In the genomic region with DNA sequence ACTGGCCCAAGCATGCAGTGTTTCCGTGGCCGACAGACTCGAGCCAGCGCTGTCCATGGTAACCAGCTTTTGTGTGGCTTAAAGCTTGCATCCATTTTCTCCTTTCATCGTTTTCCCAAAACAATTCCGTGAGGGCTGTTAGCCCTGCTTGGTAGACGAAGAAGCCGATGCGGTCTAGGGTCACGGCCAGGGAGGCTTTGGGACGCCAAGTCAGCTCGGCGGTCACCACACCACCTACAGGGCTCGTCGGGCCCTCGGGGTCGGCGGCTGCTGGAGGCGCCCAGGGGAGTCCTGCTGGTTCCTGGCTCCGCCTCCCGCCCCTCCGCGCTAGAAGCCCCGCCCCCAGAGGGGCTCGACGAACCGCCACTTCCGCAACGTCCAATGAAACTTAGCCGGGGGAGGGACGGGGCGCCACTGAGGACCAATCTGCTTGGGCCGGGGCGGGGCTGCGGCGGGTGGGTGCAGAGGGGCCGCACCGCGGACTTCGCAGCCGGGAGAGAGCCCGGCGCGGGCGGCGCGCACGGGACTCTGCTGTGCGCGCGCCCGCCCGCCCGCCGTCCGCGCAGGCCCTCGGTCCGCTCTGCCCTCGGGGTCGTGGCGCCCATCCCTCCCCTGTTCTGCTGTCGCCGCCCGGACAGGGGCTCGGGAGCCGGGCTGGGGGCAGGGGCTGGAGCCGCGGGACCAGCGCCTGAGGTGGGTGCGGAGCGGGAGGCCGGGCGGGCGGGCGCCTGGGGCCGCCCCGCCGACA, we compare ENCODE assay signal across 8 cellular contexts. TPM values are rescaled to one million over a fixed set of nuclear protein-coding genes. Genes with fewer than 3 reads are reported as not detected.
DNase-seq lines count a peak whose midpoint lies in the region; ATAC-seq, FAIRE-seq and TF ChIP-seq lines count a peak whose summit lies in the region.

A gene with protein sequence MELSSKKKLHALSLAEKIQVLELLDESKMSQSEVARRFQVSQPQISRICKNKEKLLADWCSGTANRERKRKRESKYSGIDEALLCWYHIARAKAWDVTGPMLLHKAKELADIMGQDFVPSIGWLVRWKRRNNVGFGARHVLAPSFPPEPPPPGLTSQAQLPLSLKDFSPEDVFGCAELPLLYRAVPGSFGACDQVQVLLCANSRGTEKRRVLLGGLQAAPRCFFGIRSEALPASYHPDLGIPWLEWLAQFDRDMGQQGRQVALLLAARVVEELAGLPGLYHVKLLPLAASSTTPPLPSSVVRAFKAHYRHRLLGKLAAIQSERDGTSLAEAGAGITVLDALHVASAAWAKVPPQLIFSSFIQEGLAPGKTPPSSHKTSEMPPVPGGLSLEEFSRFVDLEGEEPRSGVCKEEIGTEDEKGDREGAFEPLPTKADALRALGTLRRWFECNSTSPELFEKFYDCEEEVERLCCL (plus strand): TSS at position 487 of the 748 bp plus-strand sequence. CDS start 1,058 bp downstream, outside the sequence.

- H3K9me3 ChIP-seq in left ventricle myocardium inferior (replicated peaks), result no peaks in the 10 kb centered on the region
- no peaks in the 10 kb centered on the region for H3K9me3 ChIP-seq in upper lobe of right lung

- TF ChIP-seq POLR2A in GM12892 (IDR thresholded peaks at IDR 0.05; ENCODE audit: low read depth, low read length), result peak; percentile 50; the same call in 1 of the 2 replicates

- no peaks in the 10 kb centered on the region for H3K9me3 Mint-ChIP-seq in progenitor cell of endocrine pancreas (ENCODE audit: low read depth)

- peaks cover 57% of the 10 kb centered on the region for H3K4me1 ChIP-seq in left ventricle myocardium inferior
- peaks cover 17% of the 10 kb centered on the region for H3K4me1 ChIP-seq in upper lobe of right lung

- peak within 1 kb of the TSS; percentile 87 for H3K4me3 Mint-ChIP-seq in progenitor cell of endocrine pancreas (ENCODE audit: low read depth)

- peak within 1 kb of the TSS; percentile 93 for H3K27ac Mint-ChIP-seq in progenitor cell of endocrine pancreas

- ATAC-seq in HG02852 (IDR thresholded peaks at IDR 0.05; ENCODE audit: unreplicated experiment) (peak; percentile 90), upper lobe of right lung (peak; percentile 96)

- H3K36me3 Mint-ChIP-seq in progenitor cell of endocrine pancreas (ENCODE audit: insufficient read depth), result peaks cover 6% of the 10 kb centered on the region

- peak; percentile 98 for FAIRE-seq in GM12892 (lab: Jason Lieb, UNC)

- intact Hi-C loops in left ventricle myocardium inferior (cut with micrococcal nuclease), result no loop called here
- intact Hi-C loops in upper lobe of right lung (cut with DNase I), result no loop called here

- no peaks in the 10 kb centered on the region for H3K27me3 Mint-ChIP-seq in progenitor cell of endocrine pancreas

- H3K27me3 ChIP-seq in left ventricle myocardium inferior (ENCODE audit: low read depth) (peaks cover 14% of the 10 kb centered on the region), upper lobe of right lung (peaks cover 8% of the 10 kb centered on the region)

- H3K36me3 ChIP-seq in left ventricle myocardium inferior, result peaks cover 33% of the 10 kb centered on the region
- peaks cover 35% of the 10 kb centered on the region for H3K36me3 ChIP-seq in upper lobe of right lung

- TF ChIP-seq CTCF in left ventricle myocardium inferior (IDR thresholded peaks at IDR 0.05; ENCODE audit: borderline replicate concordance) (peak; percentile 21), progenitor cell of endocrine pancreas (IDR thresholded peaks at IDR 0.05; ENCODE audit: unreplicated experiment) (no peak), upper lobe of right lung (IDR thresholded peaks at IDR 0.05) (no peak)

- H3K27ac ChIP-seq in left ventricle myocardium inferior (replicated peaks) (peak within 1 kb of the TSS; percentile 82), upper lobe of right lung (peak within 1 kb of the TSS; percentile 15)

- H3K4me3 ChIP-seq in left ventricle myocardium inferior (peak within 1 kb of the TSS; percentile 87), upper lobe of right lung (peak within 1 kb of the TSS; percentile 58)

- DNase-seq in GM12892 (ENCODE audit: insufficient read length) (peak; percentile 100), NCI-H146 (lab: John Stamatoyannopoulos, UW) (peak; percentile 97), T follicular helper cell (ENCODE audit: low read depth) (peak; percentile 96), amniotic epithelial cell (ENCODE audit: low read depth) (peak; percentile 88), left ventricle myocardium inferior (peak; percentile 99), progenitor cell of endocrine pancreas (ENCODE audit: low spot score, unreplicated experiment) (peak; percentile 98), upper lobe of right lung (peak; percentile 99)

- H3K4me1 Mint-ChIP-seq in progenitor cell of endocrine pancreas (ENCODE audit: low read depth), result peaks cover 17% of the 10 kb centered on the region

RNA-seq across cellular contexts. Expression of the gene that starts here (rescaled TPM):
- 0.40 TPM for polyA plus RNA-seq in GM12892 (2012; ENCODE audit: missing spikeins)
- total RNA-seq in left ventricle myocardium inferior, result 0.44 TPM
- 3.0 and 3.8 TPM in 2 replicates for total RNA-seq in progenitor cell of endocrine pancreas
- 0.43 TPM for total RNA-seq in upper lobe of right lung

Comparison
In these comparisons a context has a peak if more than half of its experiments do, and no peak if none do; other contexts are left out.
1. Peak in every context shown above with its lines: DNase-seq, ATAC-seq, H3K4me3 ChIP-seq and H3K27ac ChIP-seq.
2. Peak in DNase-seq, H3K4me3 ChIP-seq and H3K27ac ChIP-seq in left ventricle myocardium inferior; RNA of the gene not detected or under 1 TPM.
3. Peak in DNase-seq, ATAC-seq, H3K4me3 ChIP-seq and H3K27ac ChIP-seq in upper lobe of right lung; RNA of the gene not detected or under 1 TPM.